In genomic region chr2:44777542-44777941, GRCh38 we compare ENCODE assay signal across 10 cellular contexts.
A peak's percentile ranks its signal among the peaks of the same experiment; 100 is the strongest.
DNase-seq lines count a peak whose midpoint lies in the region; ATAC-seq and TF ChIP-seq lines count a peak whose summit lies in the region.
"Had no signal": no experiment of that assay in that cellular context is flagged by ENCODE, and none has a peak within 500 bp of the region (broad histone marks: within the 10 kb centered on the region; RNA-seq: fewer than 3 reads in every experiment).

No MANE protein-coding gene starts in this region.

- H3K27me3 ChIP-seq in SJCRH30 = no peaks in the 10 kb centered on the region
- H3K27me3 ChIP-seq in mesenchymal stem cell (ENCODE audit: control insufficient read depth in 1 of 2, insufficient read depth in 1 of 2, low read length in 2 of 2) = peaks cover 26 to 56% of the 10 kb centered on the region in 2 experiments
- H3K27me3 ChIP-seq in gastroesophageal sphincter = no peaks in the 10 kb centered on the region
- H3K27me3 ChIP-seq: breast epithelium had no signal

- POLR2A ChIA-PET in naive thymus-derived CD8-positive, alpha-beta T cell (lab: Charles Lee) = no interaction called here

- WGBS in mesenchymal stem cell = 9% methylated on average over 9 of the region's 11 CpGs
- 12 to 27% methylated on average over 9 to 11 of the region's 11 CpGs for WGBS in gastroesophageal sphincter (ENCODE audit: low coverage in 1 of 2), 2 donors

- no peak overlapping the region for H4K8ac ChIP-seq in mesenchymal stem cell (ENCODE audit: low read length)

- peaks cover 0 to 10% (median 0%) of the 10 kb centered on the region in 9 donors for H3K9me3 Mint-ChIP-seq in naive thymus-derived CD8-positive, alpha-beta T cell

- no peak overlapping the region for H4K91ac ChIP-seq in mesenchymal stem cell (ENCODE audit: low read length)

- H2AK5ac ChIP-seq in mesenchymal stem cell (ENCODE audit: low read length, severe bottlenecking) = no peak overlapping the region

- no peak overlapping the region for H3K27ac Mint-ChIP-seq in naive thymus-derived CD8-positive, alpha-beta T cell

- H2BK120ac ChIP-seq in mesenchymal stem cell (ENCODE audit: low read depth, low read length) = no peak overlapping the region

- peak overlapping the region in 3 of 10 donors; percentile 12 to 62 (median 18) for H3K4me3 Mint-ChIP-seq in naive thymus-derived CD8-positive, alpha-beta T cell

- peaks cover 0 to 3% (median 0%) of the 10 kb centered on the region in 5 donors for H3K27me3 Mint-ChIP-seq in naive thymus-derived CD8-positive, alpha-beta T cell

- H3K4me3 ChIP-seq in SJCRH30 = peak overlapping the region; percentile 52
- peak overlapping the region in 1 of 2 experiments; percentile 56 for H3K4me3 ChIP-seq in mesenchymal stem cell (ENCODE audit: insufficient read depth in 1 of 2, low read depth in 1 of 2, low read length in 2 of 2)
- H3K4me3 ChIP-seq in gastroesophageal sphincter = no peak overlapping the region
- H3K4me3 ChIP-seq: breast epithelium had no signal

- H3K79me1 ChIP-seq in mesenchymal stem cell (replicated peaks; ENCODE audit: low read length, poor library complexity, severe bottlenecking) = no peaks in the 10 kb centered on the region

- no peak overlapping the region for H2BK5ac ChIP-seq in mesenchymal stem cell (ENCODE audit: low read depth, low read length, poor library complexity, severe bottlenecking)

- no peak overlapping the region for H2BK12ac ChIP-seq in mesenchymal stem cell (ENCODE audit: low read length in 2 of 2)

- no peak overlapping the region for H3K18ac ChIP-seq in mesenchymal stem cell (ENCODE audit: low read depth in 1 of 2, low read length in 2 of 2)

- H2BK15ac ChIP-seq in mesenchymal stem cell (ENCODE audit: low read depth, poor library complexity, severe bottlenecking) = no peak overlapping the region

- H3K4ac ChIP-seq in mesenchymal stem cell (ENCODE audit: low read depth in 1 of 2, low read length in 2 of 2) = no peak overlapping the region

- H3K4me1 Mint-ChIP-seq in naive thymus-derived CD8-positive, alpha-beta T cell = peaks cover 0 to 20% (median 4%) of the 10 kb centered on the region in 4 donors

- ATAC-seq in HG02973 (IDR thresholded peaks at IDR 0.05; ENCODE audit: unreplicated experiment) (no peak), gastroesophageal sphincter (no peak)
- ATAC-seq in naive thymus-derived CD8-positive, alpha-beta T cell = no peak
- ATAC-seq: Panc1 had no signal

- peak overlapping the region; percentile 25 for H3K9ac ChIP-seq in mesenchymal stem cell (ENCODE audit: low read length)

- TF ChIP-seq EP300 in gastroesophageal sphincter (IDR thresholded peaks at IDR 0.05) = no peak

- peaks cover 29% of the 10 kb centered on the region for H3K4me1 ChIP-seq in SJCRH30
- peaks cover 5% of the 10 kb centered on the region for H3K4me1 ChIP-seq in mesenchymal stem cell (ENCODE audit: control insufficient read depth, insufficient read depth, low read depth, low read length)
- peaks cover 0 to 18% (median 0%) of the 10 kb centered on the region in 3 donors for H3K4me1 ChIP-seq in gastroesophageal sphincter

- no peak overlapping the region for H3K23ac ChIP-seq in mesenchymal stem cell (ENCODE audit: low read length in 2 of 2)

- H3K27ac ChIP-seq in SJCRH30 (peak overlapping the region; percentile 91), mesenchymal stem cell (ENCODE audit: low read length, poor library complexity, severe bottlenecking) (no peak overlapping the region), gastroesophageal sphincter (no peak overlapping the region)

- H3K4me2 ChIP-seq in mesenchymal stem cell (ENCODE audit: low read length, poor library complexity, severe bottlenecking) = no peak overlapping the region

- no peak overlapping the region for H2AFZ ChIP-seq in mesenchymal stem cell (ENCODE audit: low read depth, low read length)

- H3K9me3 ChIP-seq in SJCRH30 (replicated peaks) = no peaks in the 10 kb centered on the region
- peaks cover 14% of the 10 kb centered on the region for H3K9me3 ChIP-seq in mesenchymal stem cell (ENCODE audit: control insufficient read depth, low read length)
- H3K9me3 ChIP-seq in gastroesophageal sphincter = peaks cover 0 to 25% (median 0%) of the 10 kb centered on the region in 3 donors

- DNase-seq in DMS79 (lab: John Stamatoyannopoulos, UW) (peak; percentile 79), NCI-H1092 (lab: John Stamatoyannopoulos, UW) (peak; percentile 60), SJCRH30 (peak; percentile 86 to 91), mesenchymal stem cell (no peak), GM10266 (ENCODE audit: extremely low spot score) (no peak)
- DNase-seq in naive thymus-derived CD8-positive, alpha-beta T cell = no peak

- no peak for TF ChIP-seq CTCF in gastroesophageal sphincter (IDR thresholded peaks at IDR 0.05)
- no peak for TF ChIP-seq CTCF in GM10266 (IDR thresholded peaks at IDR 0.05; ENCODE audit: control insufficient read depth, insufficient read depth, low read depth, missing control alignments)

- peaks cover 6 to 33% (median 20%) of the 10 kb centered on the region in 3 donors for H3K36me3 Mint-ChIP-seq in naive thymus-derived CD8-positive, alpha-beta T cell

- H3K36me3 ChIP-seq in SJCRH30 (no peaks in the 10 kb centered on the region), mesenchymal stem cell (ENCODE audit: control insufficient read depth in 1 of 2, insufficient read depth in 2 of 2, low read depth in 1 of 2, low read length in 2 of 2) (no peaks in the 10 kb centered on the region), gastroesophageal sphincter (no peaks in the 10 kb centered on the region)
- H3K36me3 ChIP-seq: breast epithelium had no signal

- H3K14ac ChIP-seq in mesenchymal stem cell (ENCODE audit: low read length in 2 of 2) = no peak overlapping the region

- TF ChIP-seq POLR2A in gastroesophageal sphincter (IDR thresholded peaks at IDR 0.05) = no peak

Comparison
In these comparisons a context has a peak if more than half of its experiments do, and no peak if none do; other contexts are left out.
1. DNase-seq: peak in DMS79 (single experiment), NCI-H1092 (single experiment) and SJCRH30 (2 of 2); none in mesenchymal stem cell (single experiment), naive thymus-derived CD8-positive, alpha-beta T cell (0 of 10) and GM10266 (single experiment).